14 cellular contexts compared by ENCODE assay signal in the genomic region with DNA sequence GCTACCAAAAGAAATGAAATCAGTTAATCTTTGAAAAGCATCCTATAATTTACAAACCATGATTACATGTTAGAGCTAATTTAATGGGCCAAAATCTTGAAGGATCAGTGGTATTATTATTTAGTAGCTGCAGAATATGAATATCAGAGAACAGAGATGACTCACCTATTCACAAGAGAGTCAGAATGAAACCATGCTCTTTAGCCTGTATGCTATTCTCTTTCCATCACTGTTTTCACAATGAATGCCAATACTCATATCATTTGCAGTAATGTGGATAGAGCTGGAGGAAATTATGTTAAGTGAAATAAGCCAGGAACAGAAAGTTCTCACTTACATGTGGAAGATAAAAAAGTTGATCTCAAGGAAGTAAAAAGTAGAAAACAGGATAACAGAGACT.
DNase-seq lines count a peak whose midpoint lies in the region; ATAC-seq lines count a peak whose summit lies in the region.
"Had no signal": no experiment of that assay in that cellular context is flagged by ENCODE, and none has a peak within 500 bp of the region (broad histone marks: within the 10 kb centered on the region; RNA-seq: fewer than 3 reads in every experiment).

No MANE protein-coding gene starts in this region.

- no peaks in the 10 kb centered on the region for H3K4me1 Mint-ChIP-seq in activated T-helper 17 cell treated with anti-CD3 and anti-CD28 coated beads, Interleukin-2, amount 50 U/mL, for 72 hours
- peaks cover 2% of the 10 kb centered on the region for H3K4me1 Mint-ChIP-seq in activated CD4-positive, alpha-beta T cell treated with anti-CD3 and anti-CD28 coated beads, Interleukin-2, amount 10 ng/mL, durations not matched to agents 24 days and 14 days
- H3K4me1 Mint-ChIP-seq: activated CD8-positive, alpha-beta memory T cell treated with anti-CD3 and anti-CD28 coated beads, Interleukin-2, amount 10 ng/mL, durations not matched to agents 7 days and 5 days had no signal

- intact Hi-C loops in activated CD4-positive, alpha-beta T cell treated with anti-CD3 and anti-CD28 coated beads, Interleukin-2, amount 10 ng/mL, durations not matched to agents 24 days and 14 days (cut with micrococcal nuclease): no loop called here

- peaks cover 7% of the 10 kb centered on the region for H3K9me3 Mint-ChIP-seq in activated T-helper 17 cell treated with anti-CD3 and anti-CD28 coated beads, Interleukin-2, amount 50 U/mL, for 72 hours
- H3K9me3 Mint-ChIP-seq in activated CD4-positive, alpha-beta T cell treated with anti-CD3 and anti-CD28 coated beads, Interleukin-2, amount 10 ng/mL, durations not matched to agents 24 days and 14 days: no peaks in the 10 kb centered on the region

- no peaks in the 10 kb centered on the region for H3K36me3 Mint-ChIP-seq in activated T-helper 17 cell treated with anti-CD3 and anti-CD28 coated beads, Interleukin-2, amount 50 U/mL, for 72 hours (ENCODE audit: low read depth)
- no peaks in the 10 kb centered on the region for H3K36me3 Mint-ChIP-seq in activated CD4-positive, alpha-beta T cell treated with anti-CD3 and anti-CD28 coated beads, Interleukin-2, amount 10 ng/mL, durations not matched to agents 24 days and 14 days (ENCODE audit: low read depth)
- H3K36me3 Mint-ChIP-seq: activated CD8-positive, alpha-beta memory T cell treated with anti-CD3 and anti-CD28 coated beads, Interleukin-2, amount 10 ng/mL, durations not matched to agents 7 days and 5 days had no signal

- no peak overlapping the region for H3K27ac Mint-ChIP-seq in activated T-helper 17 cell treated with anti-CD3 and anti-CD28 coated beads, Interleukin-2, amount 50 U/mL, for 72 hours
- no peak overlapping the region for H3K27ac Mint-ChIP-seq in activated CD4-positive, alpha-beta T cell treated with anti-CD3 and anti-CD28 coated beads, Interleukin-2, amount 10 ng/mL, durations not matched to agents 24 days and 14 days
- H3K27ac Mint-ChIP-seq: activated CD8-positive, alpha-beta memory T cell treated with anti-CD3 and anti-CD28 coated beads, Interleukin-2, amount 10 ng/mL, durations not matched to agents 7 days and 5 days had no signal

- no peak overlapping the region for H3K4me3 Mint-ChIP-seq in activated T-helper 17 cell treated with anti-CD3 and anti-CD28 coated beads, Interleukin-2, amount 50 U/mL, for 72 hours
- no peak overlapping the region for H3K4me3 Mint-ChIP-seq in activated CD4-positive, alpha-beta T cell treated with anti-CD3 and anti-CD28 coated beads, Interleukin-2, amount 10 ng/mL, durations not matched to agents 24 days and 14 days
- H3K4me3 Mint-ChIP-seq: activated CD8-positive, alpha-beta memory T cell treated with anti-CD3 and anti-CD28 coated beads, Interleukin-2, amount 10 ng/mL, durations not matched to agents 7 days and 5 days had no signal

- DNase-seq in COLO829 (ENCODE audit: low spot score): peak; percentile 19
- no peak for DNase-seq in activated effector memory CD4-positive, alpha-beta T cell treated with Interleukin-2 at 50 U/mL for 16 hours
- no peak for DNase-seq in NCI-H1694 treated with DMSO at 0.1 percent for 48 hours (lab: John Stamatoyannopoulos, UW)
- no peak for DNase-seq in activated CD4-positive, alpha-beta T cell treated with anti-CD3 and anti-CD28 coated beads, Interleukin-2, amount 10 ng/mL, durations not matched to agents 24 days and 14 days
- DNase-seq: activated CD8-positive, alpha-beta memory T cell treated with anti-CD3 and anti-CD28 coated beads, Interleukin-2, amount 10 ng/mL, durations not matched to agents 7 days and 5 days; central memory CD4-positive, alpha-beta T cell; left cardiac atrium; pancreas; uterus had no signal

- H3K27me3 Mint-ChIP-seq in activated T-helper 17 cell treated with anti-CD3 and anti-CD28 coated beads, Interleukin-2, amount 50 U/mL, for 72 hours: no peaks in the 10 kb centered on the region
- no peaks in the 10 kb centered on the region for H3K27me3 Mint-ChIP-seq in activated CD4-positive, alpha-beta T cell treated with anti-CD3 and anti-CD28 coated beads, Interleukin-2, amount 10 ng/mL, durations not matched to agents 24 days and 14 days
- H3K27me3 Mint-ChIP-seq: activated CD8-positive, alpha-beta memory T cell treated with anti-CD3 and anti-CD28 coated beads, Interleukin-2, amount 10 ng/mL, durations not matched to agents 7 days and 5 days had no signal

- peak; percentile 98 for ATAC-seq in GM19351 (IDR thresholded peaks at IDR 0.05; ENCODE audit: unreplicated experiment)
- peak; percentile 97 for ATAC-seq in HG02840 (IDR thresholded peaks at IDR 0.05; ENCODE audit: low FRiP score, unreplicated experiment)
- peak; percentile 89 for ATAC-seq in HG03521 (IDR thresholded peaks at IDR 0.05; ENCODE audit: unreplicated experiment)
- ATAC-seq in activated T-helper 17 cell treated with anti-CD3 and anti-CD28 coated beads, Interleukin-2, amount 50 U/mL, for 72 hours (replicated peaks): no peak
- ATAC-seq: activated CD8-positive, alpha-beta memory T cell treated with anti-CD3 and anti-CD28 coated beads, Interleukin-2, amount 10 ng/mL, durations not matched to agents 7 days and 5 days; HCT116; pancreas had no signal
